Comparison of ENCODE assay signal across 9 cellular contexts in genomic region chr22:35538801-35539321, GRCh38. TPM values are rescaled to one million over a fixed set of nuclear protein-coding genes. Genes with fewer than 3 reads are reported as not detected.
DNase-seq lines count a peak whose midpoint lies in the region; ATAC-seq, FAIRE-seq and TF ChIP-seq lines count a peak whose summit lies in the region.
"Had no signal": no experiment of that assay in that cellular context is flagged by ENCODE, and none has a peak within 500 bp of the region (broad histone marks: within the 10 kb centered on the region; RNA-seq: fewer than 3 reads in every experiment).

No MANE protein-coding gene starts in this region.

- peak overlapping the region in 1 of 2 donors; percentile 68 for H3K27ac ChIP-seq in breast epithelium
- no peak overlapping the region for H3K27ac ChIP-seq in pancreas

- H3K4me3 ChIP-seq in breast epithelium = no peak overlapping the region
- H3K4me3 ChIP-seq in pancreas = no peak overlapping the region

- WGBS in pancreas, 2 donors = 61 to 63% methylated on average over 5 of the region's 5 CpGs

- TF ChIP-seq CTCF in GM12873 (IDR thresholded peaks at IDR 0.05; ENCODE audit: insufficient read depth, low read depth, low read length, missing control alignments) (peak; percentile 81), breast epithelium (IDR thresholded peaks at IDR 0.05) (peak; percentile 48 to 63 (median 55)), pancreas (IDR thresholded peaks at IDR 0.05) (peak; percentile 17 to 51 (median 34))

- no peak for FAIRE-seq in pancreas (lab: Jason Lieb, UNC)

- H3K27me3 ChIP-seq in breast epithelium = no peaks in the 10 kb centered on the region
- H3K27me3 ChIP-seq in pancreas = no peaks in the 10 kb centered on the region

- H3K9me3 ChIP-seq in breast epithelium (no peaks in the 10 kb centered on the region), pancreas (no peaks in the 10 kb centered on the region)

- no peak for TF ChIP-seq POLR2A in breast epithelium (IDR thresholded peaks at IDR 0.05)

- H3K4me1 ChIP-seq in breast epithelium = peaks cover 4 to 10% of the 10 kb centered on the region in 2 donors
- peaks cover 0 to 8% (median 0%) of the 10 kb centered on the region in 3 donors for H3K4me1 ChIP-seq in pancreas

- intact Hi-C loops in breast epithelium (cut with DNase I; ENCODE audit: low total_unique reads) = no loop called here
- intact Hi-C loops in pancreas (cut with DNase I) = no loop called here

- H3K36me3 ChIP-seq in breast epithelium (no peaks in the 10 kb centered on the region), pancreas (no peaks in the 10 kb centered on the region)

- ATAC-seq in pancreas = peak in 3 of 4 donors; percentile 12 to 29 (median 23)
- no peak for ATAC-seq in HG02981 (IDR thresholded peaks at IDR 0.05; ENCODE audit: unreplicated experiment)
- ATAC-seq in HG02840 (IDR thresholded peaks at IDR 0.05; ENCODE audit: low FRiP score, unreplicated experiment) = no peak

- DNase-seq in OCI-M1 (lab: John Stamatoyannopoulos, UW) (peak; percentile 35), breast epithelium (ENCODE audit: low spot score in 2 of 2) (no peak), pancreas (peak in 3 of 6 donors; percentile 38 to 68 (median 40)), COLO829 (ENCODE audit: low spot score) (no peak), NCI-H2171 treated with DMSO at 0.1 percent for 48 hours (lab: John Stamatoyannopoulos, UW) (no peak)

RNA-seq across cellular contexts. Expression of gene RASD2, which starts 1.8 kb away (rescaled TPM):
- total RNA-seq in breast epithelium = 1 to 10 TPM in 1 of 3 donors, under 1 TPM in 2; 0.16 to 1.3 (median 0.88) TPM
- total RNA-seq in pancreas = 1 to 10 TPM in 1 of 6 donors, under 1 TPM in 5; 0.28 to 1.1 (median 0.54) TPM
- polyA plus RNA-seq in pancreas = 1 to 10 TPM in 1 of 2 donors, under 1 TPM in 1; 0.57 to 1.4 TPM
- total RNA-seq: T-helper 1 cell treated with Interleukin-12 subunit alpha and Interleukin-12 subunit beta and Interleukin-4 antibody, amounts not matched to agents 30 ng/mL and 1 ng/mL, for 36 hours had no signal

Comparison
In these comparisons a context has a peak if more than half of its experiments do, and no peak if none do; other contexts are left out.
1. ATAC-seq: peak in pancreas (3 of 4); none in HG02981 (single experiment) and HG02840 (single experiment).
2. Peak in every context shown above with its lines, with median percentiles within 50 percentile points of each other: CTCF ChIP-seq.